In genomic region chr9:37342493-37342892, GRCh38 we compare ENCODE assay signal across 19 cellular contexts.
"Had no signal": no experiment of that assay in that cellular context is flagged by ENCODE, and none has a peak within 500 bp of the region (broad histone marks: within the 10 kb centered on the region; RNA-seq: fewer than 3 reads in every experiment).

No MANE protein-coding gene starts in this region.

- H3K27me3 ChIP-seq: adrenal gland, breast epithelium, esophagus muscularis mucosa, gastroesophageal sphincter, heart right ventricle, right atrium auricular region, tibial artery had no signal

- H3K4me1 ChIP-seq: adrenal gland, breast epithelium, esophagus muscularis mucosa, gastroesophageal sphincter, left ventricle myocardium inferior, prostate gland, right atrium auricular region, tibial artery had no signal

- H3K4me3 ChIP-seq: adrenal gland, breast epithelium, esophagus muscularis mucosa, gastroesophageal sphincter, heart right ventricle, left ventricle myocardium inferior, prostate gland, right atrium auricular region, tibial artery had no signal

- H3K9me3 ChIP-seq: adrenal gland, breast epithelium, esophagus muscularis mucosa, gastroesophageal sphincter, heart right ventricle, left ventricle myocardium inferior, prostate gland, right atrium auricular region, tibial artery had no signal

- DNase-seq: activated CD4-positive, alpha-beta T cell treated with anti-CD3 and anti-CD28 coated beads, Interleukin-2, amount 50 U/mL, for 4 hours; activated gamma-delta T cell treated with Interleukin-2 at 50 U/mL for 16 hours; adrenal gland; cerebellar nuclear complex; cortex of kidney; heart right ventricle; left ventricle myocardium inferior; stimulated activated CD4-positive, alpha-beta T cell treated with anti-CD3 and anti-CD28 coated beads, Interleukin-12 subunit alpha, Interleukin-12 subunit beta, amount 100 ng/mL, for 4 hours; stimulated activated CD4-positive, alpha-beta T cell treated with anti-CD3 and anti-CD28 coated beads, Interleukin-1b, Interleukin-23, amount 100 ng/mL, for 48 hours; stimulated activated CD8-positive, alpha-beta memory T cell treated with anti-CD3 and anti-CD28 coated beads, Interleukin-4, amount 100 ng/mL, for 48 hours; stimulated activated naive CD4-positive, alpha-beta T cell treated with Interleukin-2 at 50 U/mL for 16 hours; tibial artery had no signal

- ATAC-seq: activated naive CD4-positive, alpha-beta T cell treated with anti-CD3 and anti-CD28 coated beads, Interleukin-2, amount 50 U/mL, for 72 hours; gastroesophageal sphincter; heart right ventricle had no signal

- H3K36me3 ChIP-seq: adrenal gland, breast epithelium, esophagus muscularis mucosa, heart right ventricle, left ventricle myocardium inferior, prostate gland, right atrium auricular region, tibial artery had no signal

- H3K27ac ChIP-seq: adrenal gland, breast epithelium, esophagus muscularis mucosa, gastroesophageal sphincter, heart right ventricle, left ventricle myocardium inferior, prostate gland, right atrium auricular region, tibial artery, VCaP had no signal
